ENCODE assay signal across 23 cellular contexts in the genomic region with DNA sequence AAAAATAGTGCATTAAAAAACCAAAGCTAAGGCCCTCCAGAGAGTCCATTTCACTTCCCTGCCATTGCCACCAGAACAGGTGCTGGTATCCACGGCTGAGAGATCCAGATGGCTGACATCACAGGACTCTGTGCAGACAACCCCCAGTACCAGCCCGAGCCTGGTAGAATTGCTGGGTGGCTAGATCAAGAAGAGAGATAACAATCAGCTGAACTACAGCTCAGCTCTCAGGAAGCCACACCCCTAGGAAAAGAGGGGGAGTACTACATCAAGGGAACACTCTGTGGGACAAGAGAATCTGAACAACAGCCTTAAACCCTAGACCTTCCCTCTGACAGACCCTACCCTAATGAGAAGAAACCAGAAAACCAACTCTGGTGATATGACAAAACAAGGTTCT.
DNase-seq lines count a peak whose midpoint lies in the region; TF ChIP-seq lines count a peak whose summit lies in the region.
"Had no signal": no experiment of that assay in that cellular context is flagged by ENCODE, and none has a peak within 500 bp of the region (broad histone marks: within the 10 kb centered on the region; RNA-seq: fewer than 3 reads in every experiment).

No MANE protein-coding gene starts in this region.

- intact Hi-C loops in mammary epithelial cell (cut with micrococcal nuclease) = no loop called here
- intact Hi-C loops in breast epithelium (cut with DNase I; ENCODE audit: low total_unique reads) = no loop called here
- intact Hi-C loops in OCI-LY7 (cut with micrococcal nuclease; ENCODE audit: unreplicated experiment) = no loop called here

- WGBS in mammary epithelial cell (ENCODE audit: low coverage, missing lambda C conversion rate) = 16% methylated on average over 2 of the region's 2 CpGs

- BruUV-seq in mammary epithelial cell (replicated peaks; lab: Mats Ljungman, UMichigan) (no TSS peak), OCI-LY7 (replicated peaks; lab: Mats Ljungman, UMichigan) (no TSS peak)

- no peaks in the 10 kb centered on the region for H3K79me2 ChIP-seq in mammary epithelial cell (ENCODE audit: insufficient read depth, low read length)
- H3K79me2 ChIP-seq in Karpas-422 (ENCODE audit: low read length) = no peaks in the 10 kb centered on the region
- H3K79me2 ChIP-seq in OCI-LY7 (ENCODE audit: insufficient read depth, low read depth, low read length) = no peaks in the 10 kb centered on the region

- TF ChIP-seq CTCF in mammary epithelial cell (conservative IDR thresholded peaks at IDR 0.05 in 1 of 2, IDR thresholded peaks at IDR 0.05 in 1 of 2; ENCODE audit: extremely low read depth in 1 of 2, insufficient read depth in 1 of 2, low read depth in 1 of 2, low read length in 2 of 2) (no peak), breast epithelium (IDR thresholded peaks at IDR 0.05) (no peak), OCI-LY7 (conservative IDR thresholded peaks at IDR 0.05; ENCODE audit: low read length) (no peak)

- H4K20me1 ChIP-seq in mammary epithelial cell (ENCODE audit: insufficient read depth, low read length) = no peaks in the 10 kb centered on the region
- no peaks in the 10 kb centered on the region for H4K20me1 ChIP-seq in Karpas-422 (ENCODE audit: insufficient read depth, low read depth, low read length)
- H4K20me1 ChIP-seq in OCI-LY7 (ENCODE audit: insufficient read depth, low read length) = no peaks in the 10 kb centered on the region

- no peaks in the 10 kb centered on the region for H3K9me3 ChIP-seq in mammary epithelial cell (replicated peaks; ENCODE audit: insufficient read depth, low read length)
- peaks cover 7 to 8% of the 10 kb centered on the region in 2 donors for H3K9me3 ChIP-seq in breast epithelium
- H3K9me3 ChIP-seq in SJSA1 (replicated peaks) = no peaks in the 10 kb centered on the region
- H3K9me3 ChIP-seq in Karpas-422 (ENCODE audit: low read length) = no peaks in the 10 kb centered on the region
- H3K9me3 ChIP-seq in OCI-LY7 (ENCODE audit: low read length) = no peaks in the 10 kb centered on the region
- H3K9me3 ChIP-seq: pancreas, upper lobe of right lung had no signal

- no peak for TF ChIP-seq POLR2A in breast epithelium (IDR thresholded peaks at IDR 0.05)

- CTCF ChIA-PET in mammary epithelial cell (lab: Charles Lee; ENCODE audit: low non-redundant PET) = no interaction called here
- CTCF ChIA-PET in OCI-LY7 (lab: Charles Lee; ENCODE audit: unreplicated experiment) = no interaction called here

- POLR2A ChIA-PET in OCI-LY7 (lab: Charles Lee) = interaction anchor here (0.7 kb wide), 1 partner anchor 23 kb away, joined by 3 read pairs; no protein-coding TSS in a partner anchor

- DNase-seq in mammary epithelial cell = peak; percentile 46
- DNase-seq in breast epithelium (ENCODE audit: low spot score in 2 of 2) = no peak
- peak; percentile 42 to 47 for DNase-seq in SJSA1 (ENCODE audit: low read depth in 1 of 2, low spot score in 2 of 2)
- DNase-seq in iris pigment epithelial cell (ENCODE audit: low read depth) = peak; percentile 16
- peak; percentile 44 for DNase-seq in ureter (ENCODE audit: low spot score)
- no peak for DNase-seq in NCI-H146 (lab: John Stamatoyannopoulos, UW)
- no peak for DNase-seq in Karpas-422
- DNase-seq in OCI-LY7 (ENCODE audit: low spot score) = no peak
- DNase-seq: activated CD4-positive, alpha-beta memory T cell treated with anti-CD3 and anti-CD28 coated beads for 36 hours; activated naive CD4-positive, alpha-beta T cell; activated T-cell treated with anti-CD3 and anti-CD28 coated beads for 4 hours; cerebellar nuclear complex; effector memory CD4-positive, alpha-beta T cell; KBM-7; naive thymus-derived CD4-positive, alpha-beta T cell; NCI-H1930; SHP77 treated with DMSO at 0.1 percent for 48 hours; T-helper 2 cell; upper lobe of right lung; WERI-Rb-1 had no signal

- dilution Hi-C loops in mammary epithelial cell (cut with HindIII; ENCODE audit: low sequenced_read_pairs) = no loop called here

- H3K27ac ChIP-seq in mammary epithelial cell (ENCODE audit: insufficient read depth, low read depth, low read length) = no peak overlapping the region
- H3K27ac ChIP-seq in breast epithelium = no peak overlapping the region
- H3K27ac ChIP-seq in SJSA1 = no peak overlapping the region
- no peak overlapping the region for H3K27ac ChIP-seq in Karpas-422 (ENCODE audit: low read length)
- H3K27ac ChIP-seq in OCI-LY7 (ENCODE audit: low read depth, low read length, poor library complexity, severe bottlenecking) = no peak overlapping the region
- H3K27ac ChIP-seq: 22Rv1, pancreas, skin epidermis, upper lobe of right lung, WERI-Rb-1 had no signal

- H3K4me1 ChIP-seq in mammary epithelial cell (ENCODE audit: insufficient read depth, low read length) (peaks cover 6% of the 10 kb centered on the region), breast epithelium (no peaks in the 10 kb centered on the region), SJSA1 (replicated peaks) (peaks cover 17% of the 10 kb centered on the region), Karpas-422 (ENCODE audit: low read length) (no peaks in the 10 kb centered on the region), OCI-LY7 (ENCODE audit: insufficient read depth, low read length, poor library complexity, severe bottlenecking) (no peaks in the 10 kb centered on the region)
- H3K4me1 ChIP-seq: pancreas, upper lobe of right lung had no signal

- H2AFZ ChIP-seq in mammary epithelial cell (ENCODE audit: low read depth, low read length) (peak overlapping the region; percentile 44), Karpas-422 (ENCODE audit: low read length) (no peak overlapping the region), OCI-LY7 (ENCODE audit: low read length) (no peak overlapping the region)

- H3K9ac ChIP-seq in mammary epithelial cell (ENCODE audit: insufficient read depth, low read length) (no peak overlapping the region), Karpas-422 (ENCODE audit: low read length) (no peak overlapping the region)

- in situ Hi-C loops in mammary epithelial cell (cut with MboI; ENCODE audit: low sequenced_read_pairs in 2 of 2) = no loop called here

- H3K36me3 ChIP-seq in mammary epithelial cell (ENCODE audit: insufficient read depth, low read length) (no peaks in the 10 kb centered on the region), breast epithelium (no peaks in the 10 kb centered on the region), SJSA1 (no peaks in the 10 kb centered on the region), Karpas-422 (ENCODE audit: insufficient read depth, low read length) (no peaks in the 10 kb centered on the region), OCI-LY7 (ENCODE audit: insufficient read depth, low read length) (no peaks in the 10 kb centered on the region)
- H3K36me3 ChIP-seq: pancreas, upper lobe of right lung, WERI-Rb-1 had no signal

- H3K4me2 ChIP-seq in mammary epithelial cell (ENCODE audit: insufficient read depth, low read depth, low read length) = no peak overlapping the region
- no peak overlapping the region for H3K4me2 ChIP-seq in Karpas-422 (ENCODE audit: low read depth, low read length, poor library complexity, severe bottlenecking)
- no peak overlapping the region for H3K4me2 ChIP-seq in OCI-LY7 (ENCODE audit: low read length)

- H3K27me3 ChIP-seq in mammary epithelial cell (ENCODE audit: insufficient read depth, low read length) (no peaks in the 10 kb centered on the region), breast epithelium (no peaks in the 10 kb centered on the region), SJSA1 (replicated peaks) (no peaks in the 10 kb centered on the region), Karpas-422 (ENCODE audit: low read length) (no peaks in the 10 kb centered on the region)
- H3K27me3 ChIP-seq: upper lobe of right lung had no signal

- H3K4me3 ChIP-seq in mammary epithelial cell (replicated peaks in 1 of 3; ENCODE audit: insufficient read depth in 1 of 3, low read depth in 2 of 3, low read length in 3 of 3) (no peak overlapping the region), breast epithelium (no peak overlapping the region), SJSA1 (no peak overlapping the region), Karpas-422 (ENCODE audit: low read length) (no peak overlapping the region), OCI-LY7 (ENCODE audit: low read depth, low read length, poor library complexity, severe bottlenecking) (no peak overlapping the region)
- H3K4me3 ChIP-seq: pancreas, skin epidermis, upper lobe of right lung had no signal

- H3K9me2 ChIP-seq in Karpas-422 (replicated peaks; ENCODE audit: insufficient read depth, low read length) = no peaks in the 10 kb centered on the region
- H3K9me2 ChIP-seq in OCI-LY7 (ENCODE audit: insufficient read depth, low read length) = no peaks in the 10 kb centered on the region

Comparison
In these comparisons a context has a peak if more than half of its experiments do, and no peak if none do; other contexts are left out.
1. DNase-seq: peak in mammary epithelial cell (single experiment), SJSA1 (2 of 2), iris pigment epithelial cell (single experiment) and ureter (single experiment); none in breast epithelium (0 of 2), NCI-H146 (single experiment), Karpas-422 (single experiment) and OCI-LY7 (single experiment).